ENCODE assay signal across 7 cellular contexts in the genomic region with DNA sequence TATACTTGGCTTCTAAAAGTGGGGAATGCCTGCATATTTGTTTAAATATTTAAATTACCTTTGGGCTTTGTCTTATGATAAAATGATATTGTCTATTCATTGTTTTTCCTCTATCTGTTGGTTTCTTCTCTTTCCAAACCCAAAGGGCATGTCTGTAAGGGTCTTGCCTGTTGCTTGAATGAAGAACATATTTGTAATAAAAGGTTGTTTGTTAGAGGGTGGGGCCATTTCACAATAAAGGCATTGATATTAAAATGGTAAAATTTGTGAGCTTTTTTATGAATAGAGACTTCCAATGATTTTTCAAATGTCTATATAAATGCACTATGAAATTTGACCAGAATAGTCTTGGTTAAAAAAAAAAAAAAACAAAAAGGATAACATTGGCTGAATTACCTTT.
"Had no signal": no experiment of that assay in that cellular context is flagged by ENCODE, and none has a peak within 500 bp of the region (broad histone marks: within the 10 kb centered on the region; RNA-seq: fewer than 3 reads in every experiment).

No MANE protein-coding gene starts in this region.

- H3K9ac ChIP-seq: KMS-11 had no signal

- H3K4me3 ChIP-seq: K562 had no signal

- ATAC-seq: HepG2, K562 had no signal

- H3K27ac ChIP-seq: HL-60, KMS-11 had no signal

- H3K4me2 ChIP-seq: KMS-11 had no signal

- DNase-seq: IMR-90, KBM-7, KG1 had no signal
